Comparison of ENCODE assay signal across 10 cellular contexts in genomic region chr14:88380405-88380804, GRCh38. TPM values are rescaled to one million over a fixed set of nuclear protein-coding genes. Genes with fewer than 3 reads are reported as not detected.
DNase-seq lines count a peak whose midpoint lies in the region; ATAC-seq, FAIRE-seq and TF ChIP-seq lines count a peak whose summit lies in the region.
"Had no signal": no experiment of that assay in that cellular context is flagged by ENCODE, and none has a peak within 500 bp of the region (broad histone marks: within the 10 kb centered on the region; RNA-seq: fewer than 3 reads in every experiment).

No MANE protein-coding gene starts in this region.

- FAIRE-seq in GM12878 (lab: Jason Lieb, UNC), result no peak

- no peak for TF ChIP-seq POLR2A in GM12878 (IDR thresholded peaks at IDR 0.05; ENCODE audit: low read depth, low read length)

- BruUV-seq in GM12878 (replicated peaks; lab: Mats Ljungman, UMichigan), result no TSS peak

- peaks cover 5% of the 10 kb centered on the region for H3K36me3 Mint-ChIP-seq in neural crest cell (ENCODE audit: low read depth)

- H3K4me3 Mint-ChIP-seq in neural crest cell, result peak overlapping the region; percentile 17
- H3K4me3 Mint-ChIP-seq: T-helper 1 cell treated with Interleukin-12 subunit alpha and Interleukin-12 subunit beta and Interleukin-4 antibody, amounts not matched to agents 30 μg/mL and 1 μg/mL, for 36 hours had no signal

- peaks cover 7% of the 10 kb centered on the region for H3K9me3 Mint-ChIP-seq in neural crest cell
- H3K9me3 Mint-ChIP-seq: T-helper 1 cell treated with Interleukin-12 subunit alpha and Interleukin-12 subunit beta and Interleukin-4 antibody, amounts not matched to agents 30 μg/mL and 1 μg/mL, for 36 hours had no signal

- no peaks in the 10 kb centered on the region for H3K79me2 ChIP-seq in GM12878 (ENCODE audit: control insufficient read depth, insufficient read depth, low read length)

- no peaks in the 10 kb centered on the region for H3K36me3 ChIP-seq in GM12878 (ENCODE audit: control insufficient read depth in 2 of 2, insufficient read depth in 2 of 2, low read length in 1 of 2)

- H3K27me3 ChIP-seq in GM12878 (replicated peaks in 1 of 2; ENCODE audit: control insufficient read depth in 2 of 2, insufficient read depth in 2 of 2, low read length in 1 of 2), result no peaks in the 10 kb centered on the region; a peak in 1 of 4 replicates

- TF ChIP-seq EP300 in GM12878 (IDR thresholded peaks at IDR 0.05; ENCODE audit: borderline replicate concordance in 1 of 2, control insufficient read depth in 1 of 2, low read depth in 2 of 2, low read length in 2 of 2), result no peak

- POLR2A ChIA-PET in GM12878 (lab: Charles Lee), result no interaction called here

- peak in 2 of 3 experiments; percentile 8 to 39; a peak in 2 of 6 replicates for TF ChIP-seq CTCF in GM12878 (IDR thresholded peaks at IDR 0.05 in 2 of 3, conservative IDR thresholded peaks at IDR 0.05 in 1 of 3; ENCODE audit: control insufficient read depth in 2 of 3, extremely low read depth in 1 of 3, insufficient read depth in 1 of 3, low read depth in 3 of 3, low read length in 3 of 3)
- peak; percentile 43 for TF ChIP-seq CTCF in neural crest cell (conservative IDR thresholded peaks at IDR 0.05)

- no peak overlapping the region for H2AFZ ChIP-seq in GM12878 (ENCODE audit: control insufficient read depth, low read depth, low read length)

- RAD21 ChIA-PET in GM12878 (lab: Charles Lee; ENCODE audit: unreplicated experiment), result interaction anchor here (1.0 to 1.3 kb wide), 4 partner anchors 191 to 436 kb away, joined by 3 to 24 read pairs (median 6); no protein-coding TSS in a partner anchor

- H4K20me1 ChIP-seq in GM12878 (ENCODE audit: control insufficient read depth, insufficient read depth), result no peaks in the 10 kb centered on the region

- DNase-seq in DMS79 treated with DMSO at 0.1 percent for 48 hours (lab: John Stamatoyannopoulos, UW) (peak; percentile 57), DMS79 (lab: John Stamatoyannopoulos, UW) (no peak), NAMALWA (ENCODE audit: low spot score) (peak; percentile 9), GM12878 (ENCODE audit: low read depth, low spot score) (no peak), neural crest cell (ENCODE audit: low read depth, low spot score) (no peak)
- DNase-seq: stimulated activated CD4-positive, alpha-beta T cell treated with anti-CD3 and anti-CD28 coated beads, Interleukin-4, amount 100 ng/mL, for 24 hours had no signal

- no peaks in the 10 kb centered on the region for H3K4me1 ChIP-seq in GM12878 (ENCODE audit: control insufficient read depth, insufficient read depth, low read length)

- H3K27me3 Mint-ChIP-seq in neural crest cell (ENCODE audit: low read depth), result peaks cover 19% of the 10 kb centered on the region

- H3K4me1 Mint-ChIP-seq in neural crest cell, result peaks cover 25% of the 10 kb centered on the region

- SMC1A ChIA-PET in GM12878 (lab: Charles Lee; ENCODE audit: uncharacterized antibody, unreplicated experiment), result interaction anchor here (0.7 to 4.2 kb wide), 7 partner anchors 12 to 435 kb away, joined by 3 to 35 read pairs (median 6); no protein-coding TSS in a partner anchor

- TF ChIP-seq RAD21 in GM12878 (IDR thresholded peaks at IDR 0.05; ENCODE audit: insufficient read depth, low read depth, low read length), result peak; percentile 36; the same call in 1 of the 2 replicates

- intact Hi-C loops in GM12878 (cut with micrococcal nuclease; ENCODE audit: unreplicated experiment), result loop anchor here (10.0 kb wide), 2 partner anchors 366 to 436 kb away; no protein-coding TSS in a partner anchor

- no peak overlapping the region for H3K4me2 ChIP-seq in GM12878 (ENCODE audit: control insufficient read depth, insufficient read depth)

- ATAC-seq in GM12878 (no peak), HG03520 (IDR thresholded peaks at IDR 0.05; ENCODE audit: unreplicated experiment) (no peak), HG03108 (IDR thresholded peaks at IDR 0.05; ENCODE audit: unreplicated experiment) (no peak), HG02870 (IDR thresholded peaks at IDR 0.05; ENCODE audit: unreplicated experiment) (no peak)

- WGBS in GM12878 (ENCODE audit: insufficient coverage, insufficient replicate concordance, low lambda C conversion rate, missing lambda C conversion rate), result 6% methylated on average over 3 of the region's 3 CpGs

- H3K9ac ChIP-seq in GM12878 (ENCODE audit: control insufficient read depth, insufficient read depth, low read length), result no peak overlapping the region

- H3K27ac Mint-ChIP-seq in neural crest cell (ENCODE audit: unreplicated experiment), result no peak overlapping the region
- H3K27ac Mint-ChIP-seq: T-helper 1 cell treated with Interleukin-12 subunit alpha and Interleukin-12 subunit beta and Interleukin-4 antibody, amounts not matched to agents 30 μg/mL and 1 μg/mL, for 36 hours had no signal

- H3K4me3 ChIP-seq in GM12878, result no peak overlapping the region

- CTCF ChIA-PET in GM12878 (lab: Yijun Ruan, JAX), result interaction anchor here (0.7 to 7.0 kb wide), 11 partner anchors 11 to 435 kb away, joined by 3 to 75 read pairs (median 4); no protein-coding TSS in a partner anchor

- H3K9me3 ChIP-seq in GM12878 (replicated peaks; ENCODE audit: control insufficient read depth, insufficient read depth, low read length), result no peaks in the 10 kb centered on the region

- in situ Hi-C loops in GM12878 (cut with MboI), result no loop called here

- no peak overlapping the region for H3K27ac ChIP-seq in GM12878 (ENCODE audit: control insufficient read depth, insufficient read depth)

TF ChIP-seq in GM12878, 131 proteins besides CTCF, POLR2A, EP300 and RAD21:
- no peak for TF ChIP-seq HCFC1 (IDR thresholded peaks at IDR 0.05; ENCODE audit: low read length)
- TF ChIP-seq RAD51 (IDR thresholded peaks at IDR 0.05), result no peak
- no peak for TF ChIP-seq NRF1 (conservative IDR thresholded peaks at IDR 0.05; ENCODE audit: low read depth, low read length)
- 0 out of 2 replicates have a peak, but pooled peaks have one; percentile 19 for TF ChIP-seq SMC3 (IDR thresholded peaks at IDR 0.05; ENCODE audit: borderline replicate concordance, low read length)
- TF ChIP-seq HDGF (IDR thresholded peaks at IDR 0.05), result no peak

RNA-seq across cellular contexts. Expression of gene SPATA7, which starts 5.1 kb away (rescaled TPM):
- 6.2 and 8.9 TPM in 2 replicates for total RNA-seq in GM12878 (2013; cell fraction: nucleolus; rRNA removed)
- total RNA-seq in GM12878 (2014; rRNA removed) (2.0 and 2.7 TPM in 2 replicates), GM12878 (2014; rRNA removed; fragmentation: Illumina TruSeq; extraction: Trizol) (2.1 and 2.7 TPM in 2 replicates), GM12878 (2021) (1.6 and 1.7 TPM in 2 replicates), neural crest cell (18.9 and 19.4 TPM in 2 replicates)
- 2.3 TPM for polyA plus RNA-seq in GM12878 (2011; ENCODE audit: low read depth)
- polyA plus RNA-seq in GM12878 (2011; rRNA removed) (2.8 and 4.8 TPM in 2 replicates), GM12878 (2014; fragmentation: Illumina TruSeq; extraction: Trizol) (2.1 and 2.4 TPM in 2 replicates), GM12878 (2014; fragmentation: Nextera tagmentation; extraction: Ambion mirVana) (under 1 TPM; 0.39 to 0.73 TPM), GM12878 (2014; rRNA removed) (1.9 and 2.6 TPM in 2 replicates), GM12878 (2016; fragmentation: Nextera tagmentation; extraction: Ambion mirVana) (1 to 10 TPM; 2.3 to 3.0 TPM)
- 1.2 and 1.4 TPM in 2 replicates for polyA plus RNA-seq in GM12878 (2011; cell fraction: cytosol; rRNA removed)
- polyA plus RNA-seq in GM12878 (2011; cell fraction: nucleus; rRNA removed), result 3.7 and 4.0 TPM in 2 replicates
- polyA plus RNA-seq in GM12878 (2012), result 2.3 and 3.7 TPM in 2 replicates
- polyA minus RNA-seq in GM12878 (2011; rRNA and poly(A)+ RNA removed), result 2.4 and 2.5 TPM in 2 replicates
- 0.83 TPM in 1 of 2 replicates, not detected in the other for polyA minus RNA-seq in GM12878 (2011; cell fraction: cytosol; rRNA and poly(A)+ RNA removed)
- polyA minus RNA-seq in GM12878 (2011; cell fraction: nucleus; rRNA and poly(A)+ RNA removed), result 6.0 and 7.1 TPM in 2 replicates

RNA-seq across cellular contexts. Expression of gene KCNK10, which starts 57.3 kb away (rescaled TPM):
- total RNA-seq in GM12878 (2013; cell fraction: nucleolus; rRNA removed), result not detected in 2 replicates
- total RNA-seq in GM12878 (2014; rRNA removed) (0.06 TPM in 1 of 2 replicates, not detected in the other), GM12878 (2014; rRNA removed; fragmentation: Illumina TruSeq; extraction: Trizol) (not detected in 2 replicates), GM12878 (2021) (0.13 TPM in 1 of 2 replicates, not detected in the other), neural crest cell (8.5 and 11.5 TPM in 2 replicates)
- polyA plus RNA-seq in GM12878 (2011; ENCODE audit: low read depth), result not detected
- polyA plus RNA-seq in GM12878 (2011; rRNA removed) (not detected in 2 replicates), GM12878 (2014; fragmentation: Illumina TruSeq; extraction: Trizol) (0.01 TPM in 1 of 2 replicates, not detected in the other), GM12878 (2014; fragmentation: Nextera tagmentation; extraction: Ambion mirVana) (under 1 TPM in 1 of 2 experiments, not detected in 1; 0.02 TPM), GM12878 (2014; rRNA removed) (0.01 TPM in 1 of 2 replicates, not detected in the other), GM12878 (2016; fragmentation: Nextera tagmentation; extraction: Ambion mirVana) (not detected)
- 0.03 TPM in 1 of 2 replicates, not detected in the other for polyA plus RNA-seq in GM12878 (2011; cell fraction: cytosol; rRNA removed)
- not detected in 2 replicates for polyA plus RNA-seq in GM12878 (2011; cell fraction: nucleus; rRNA removed)
- polyA plus RNA-seq in GM12878 (2012), result not detected in 2 replicates
- 0.10 TPM in 1 of 2 replicates, not detected in the other for polyA minus RNA-seq in GM12878 (2011; rRNA and poly(A)+ RNA removed)
- polyA minus RNA-seq in GM12878 (2011; cell fraction: cytosol; rRNA and poly(A)+ RNA removed), result not detected in 2 replicates
- polyA minus RNA-seq in GM12878 (2011; cell fraction: nucleus; rRNA and poly(A)+ RNA removed), result not detected in 2 replicates

Comparison
In these comparisons a context has a peak if more than half of its experiments do, and no peak if none do; other contexts are left out.
1. DNase-seq: peak in DMS79 treated with DMSO at 0.1 percent for 48 hours (single experiment) and NAMALWA (single experiment); none in DMS79 (single experiment), GM12878 (single experiment) and neural crest cell (single experiment).